In genomic region chr6:45072673-45073072, GRCh38 we compare ENCODE assay signal across 1 cellular context.
TF ChIP-seq lines count a peak whose summit lies in the region.

No MANE protein-coding gene starts in this region.

TF ChIP-seq in HepG2, 621 proteins besides CTCF, POLR2A, EP300 and RAD21 (continued from another document):
- no peak for TF ChIP-seq SALL2 (CRISPR knock-in tag; IDR thresholded peaks at IDR 0.05)
- TF ChIP-seq HMGXB3 (CRISPR knock-in tag; IDR thresholded peaks at IDR 0.05; ENCODE audit: borderline replicate concordance) = no peak
- TF ChIP-seq ARNT (IDR thresholded peaks at IDR 0.05) = no peak
- TF ChIP-seq POLR2AphosphoS5 (IDR thresholded peaks at IDR 0.05; ENCODE audit: low read depth, low read length) = no peak
- no peak for TF ChIP-seq ZNF552 (CRISPR knock-in tag; IDR thresholded peaks at IDR 0.05; ENCODE audit: borderline replicate concordance)
- no peak for TF ChIP-seq NFYB (CRISPR knock-in tag; IDR thresholded peaks at IDR 0.05)
- TF ChIP-seq GATAD2A (CRISPR knock-in tag; IDR thresholded peaks at IDR 0.05) = no peak
- no peak for TF ChIP-seq ZNF660 (CRISPR knock-in tag; IDR thresholded peaks at IDR 0.05; ENCODE audit: borderline replicate concordance, low read depth)
- TF ChIP-seq SRF (IDR thresholded peaks at IDR 0.05; ENCODE audit: low read depth, low read length) = no peak
- TF ChIP-seq ZNF44 (CRISPR knock-in tag; IDR thresholded peaks at IDR 0.05) = no peak
TF ChIP-seq in HepG2: peak in this region for 0.
